ENCODE assay signal across 17 cellular contexts in the genomic region with DNA sequence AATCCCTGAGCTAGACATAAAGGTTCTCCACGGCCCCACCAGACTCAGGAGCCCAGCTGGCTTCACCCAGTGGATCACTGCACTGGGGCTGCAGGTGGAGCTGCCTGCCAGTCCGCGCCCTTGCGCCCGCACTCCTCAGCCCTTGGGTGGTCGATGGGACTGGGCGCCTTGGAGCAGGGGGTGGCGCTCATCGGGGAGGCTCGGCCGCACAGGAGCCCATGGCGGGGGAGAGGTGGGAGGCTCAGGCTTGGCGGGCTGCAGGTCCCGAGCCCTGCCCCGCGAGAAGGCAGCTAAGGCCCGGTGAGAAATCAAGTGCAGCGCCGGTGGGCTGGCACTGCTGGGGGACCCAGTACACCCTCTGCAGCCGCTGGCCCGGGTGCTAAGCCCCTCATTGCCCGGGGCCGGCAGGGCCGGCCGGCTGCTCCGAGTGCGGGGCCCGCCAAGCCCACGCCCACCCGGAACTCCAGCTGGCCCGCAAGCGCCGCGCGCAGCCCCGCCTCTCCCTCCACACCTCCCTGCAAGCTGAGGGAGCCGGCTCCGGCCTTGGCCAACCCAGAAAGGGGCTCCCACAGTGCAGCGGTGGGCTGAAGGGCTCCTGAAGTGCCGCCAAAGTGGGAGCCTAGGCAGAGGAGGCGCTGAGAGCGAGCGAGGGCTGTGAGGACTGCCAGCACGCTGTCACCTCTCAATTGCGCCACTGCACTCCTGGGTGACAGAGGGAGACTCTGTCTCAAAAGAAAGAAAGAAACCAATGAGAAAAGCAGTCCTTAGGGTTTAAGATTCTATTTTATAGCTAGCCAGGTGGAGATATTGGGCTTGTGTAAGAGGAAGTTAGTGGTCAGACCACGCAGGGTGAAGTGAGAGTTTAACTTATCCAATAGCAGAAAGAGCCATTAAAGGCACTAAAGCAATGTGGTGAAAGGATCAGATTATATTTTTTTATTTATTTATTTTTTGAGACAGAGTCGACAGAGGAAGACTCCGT. TPM values are rescaled to one million over a fixed set of nuclear protein-coding genes. Genes with fewer than 3 reads are reported as not detected.
"Had no signal": no experiment of that assay in that cellular context is flagged by ENCODE, and none has a peak within 500 bp of the region (broad histone marks: within the 10 kb centered on the region; RNA-seq: fewer than 3 reads in every experiment).

No MANE protein-coding gene starts in this region.

RNA-seq across cellular contexts. Expression of gene CLEC4C, which starts 5.1 kb away (rescaled TPM):
- total RNA-seq: activated CD4-positive, alpha-beta T cell treated with anti-CD3 and anti-CD28 coated beads, Interleukin-2, amount 10 ng/mL, durations not matched to agents 7 days and 5 days; activated CD8-positive, alpha-beta T cell treated with anti-CD3 and anti-CD28 coated beads for 36 hours; activated naive CD4-positive, alpha-beta T cell treated with anti-CD3 and anti-CD28 coated beads, Interleukin-2, amount 50 U/mL, for 72 hours; adrenal gland; ascending aorta; dermis microvascular lymphatic vessel endothelial cell; endothelial cell of umbilical vein; esophagus mucosa; hepatocyte; left lung; lung microvascular endothelial cell; naive thymus-derived CD8-positive, alpha-beta T cell; osteocyte; progenitor cell of endocrine pancreas; sigmoid colon; upper lobe of left lung had no signal
- polyA plus RNA-seq: adrenal gland; endothelial cell of umbilical vein; hepatocyte; naive thymus-derived CD8-positive, alpha-beta T cell had no signal

RNA-seq across cellular contexts. Expression of gene NANOGNB, which starts 12.8 kb away (rescaled TPM):
- total RNA-seq: activated CD4-positive, alpha-beta T cell treated with anti-CD3 and anti-CD28 coated beads, Interleukin-2, amount 10 ng/mL, durations not matched to agents 7 days and 5 days; activated CD8-positive, alpha-beta T cell treated with anti-CD3 and anti-CD28 coated beads for 36 hours; activated naive CD4-positive, alpha-beta T cell treated with anti-CD3 and anti-CD28 coated beads, Interleukin-2, amount 50 U/mL, for 72 hours; adrenal gland; ascending aorta; dermis microvascular lymphatic vessel endothelial cell; endothelial cell of umbilical vein; esophagus mucosa; hepatocyte; left lung; lung microvascular endothelial cell; naive thymus-derived CD8-positive, alpha-beta T cell; osteocyte; progenitor cell of endocrine pancreas; sigmoid colon; upper lobe of left lung had no signal
- polyA plus RNA-seq: adrenal gland; endothelial cell of umbilical vein; hepatocyte; naive thymus-derived CD8-positive, alpha-beta T cell; sigmoid colon; thymus had no signal

RNA-seq across cellular contexts. Expression of gene NANOG, which starts 37.0 kb away (rescaled TPM):
- total RNA-seq: activated CD4-positive, alpha-beta T cell treated with anti-CD3 and anti-CD28 coated beads, Interleukin-2, amount 10 ng/mL, durations not matched to agents 7 days and 5 days; activated CD8-positive, alpha-beta T cell treated with anti-CD3 and anti-CD28 coated beads for 36 hours; activated naive CD4-positive, alpha-beta T cell treated with anti-CD3 and anti-CD28 coated beads, Interleukin-2, amount 50 U/mL, for 72 hours; ascending aorta; dermis microvascular lymphatic vessel endothelial cell; endothelial cell of umbilical vein; lung microvascular endothelial cell; naive thymus-derived CD8-positive, alpha-beta T cell had no signal
- polyA plus RNA-seq: sigmoid colon had no signal

RNA-seq across cellular contexts. Expression of gene DPPA3, which starts 41.0 kb away (rescaled TPM):
- total RNA-seq: activated CD4-positive, alpha-beta T cell treated with anti-CD3 and anti-CD28 coated beads, Interleukin-2, amount 10 ng/mL, durations not matched to agents 7 days and 5 days; activated CD8-positive, alpha-beta T cell treated with anti-CD3 and anti-CD28 coated beads for 36 hours; activated naive CD4-positive, alpha-beta T cell treated with anti-CD3 and anti-CD28 coated beads, Interleukin-2, amount 50 U/mL, for 72 hours; adrenal gland; ascending aorta; dermis microvascular lymphatic vessel endothelial cell; endothelial cell of umbilical vein; esophagus mucosa; left lung; lung microvascular endothelial cell; naive thymus-derived CD8-positive, alpha-beta T cell; osteocyte; progenitor cell of endocrine pancreas; sigmoid colon; upper lobe of left lung had no signal
- polyA plus RNA-seq: adrenal gland; endothelial cell of umbilical vein; naive thymus-derived CD8-positive, alpha-beta T cell; sigmoid colon had no signal

RNA-seq across cellular contexts. Expression of gene GDF3, which starts 56.7 kb away (rescaled TPM):
- total RNA-seq: activated CD4-positive, alpha-beta T cell treated with anti-CD3 and anti-CD28 coated beads, Interleukin-2, amount 10 ng/mL, durations not matched to agents 7 days and 5 days; activated CD8-positive, alpha-beta T cell treated with anti-CD3 and anti-CD28 coated beads for 36 hours; activated naive CD4-positive, alpha-beta T cell treated with anti-CD3 and anti-CD28 coated beads, Interleukin-2, amount 50 U/mL, for 72 hours; ascending aorta; esophagus mucosa; hepatocyte; naive thymus-derived CD8-positive, alpha-beta T cell; osteocyte; progenitor cell of endocrine pancreas; sigmoid colon had no signal
- polyA plus RNA-seq: naive thymus-derived CD8-positive, alpha-beta T cell; sigmoid colon had no signal
